8 cellular contexts compared by ENCODE assay signal in the genomic region with DNA sequence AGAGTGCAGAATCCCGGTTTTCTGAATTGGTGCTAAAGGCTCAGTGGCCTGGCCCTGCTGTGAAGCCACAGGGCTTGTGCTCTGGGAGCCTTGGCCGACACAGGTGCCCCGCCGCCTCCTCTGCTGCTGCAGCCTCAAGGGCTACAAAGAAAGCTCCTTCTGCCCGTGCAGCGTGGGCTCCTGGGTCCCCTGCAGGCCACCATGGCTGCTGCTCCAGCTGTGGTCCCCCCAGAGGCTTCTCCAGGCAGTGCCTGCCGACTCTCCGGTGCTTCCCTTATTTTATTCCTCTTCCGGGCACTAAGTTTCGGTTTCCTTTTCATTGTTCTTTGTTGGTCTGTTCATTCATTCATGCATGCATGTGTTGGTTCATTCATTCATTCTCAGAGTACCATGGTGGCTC. TPM values are rescaled to one million over a fixed set of nuclear protein-coding genes. Genes with fewer than 3 reads are reported as not detected.
A peak's percentile ranks its signal among the peaks of the same experiment; 100 is the strongest.
DNase-seq lines count a peak whose midpoint lies in the region; ATAC-seq and TF ChIP-seq lines count a peak whose summit lies in the region.

No MANE protein-coding gene starts in this region.

- H3K4me1 ChIP-seq in heart left ventricle (peaks cover 3 to 94% (median 41%) of the 10 kb centered on the region in 12 donors), right atrium auricular region (peaks cover 0 to 60% of the 10 kb centered on the region in 2 donors), upper lobe of right lung (peaks cover 59% of the 10 kb centered on the region)

- H3K27ac ChIP-seq in heart left ventricle: peak overlapping the region in 4 of 12 donors; percentile 5 to 56 (median 44)
- H3K27ac ChIP-seq in right atrium auricular region: no peak overlapping the region
- H3K27ac ChIP-seq in upper lobe of right lung: peak overlapping the region; percentile 11

- H3K36me3 ChIP-seq in heart left ventricle (no peaks in the 10 kb centered on the region), right atrium auricular region (no peaks in the 10 kb centered on the region), upper lobe of right lung (no peaks in the 10 kb centered on the region)

- DNase-seq in heart left ventricle (peak in 1 of 5 donors; percentile 13), right atrium auricular region (ENCODE audit: low spot score) (no peak), Kasumi-1 (lab: John Stamatoyannopoulos, UW) (peak; percentile 82 to 91), erythroblast (lab: John Stamatoyannopoulos, UW) (peak; percentile 39 to 51), upper lobe of right lung (no peak), hippocampal formation (lab: John Stamatoyannopoulos, UW) (no peak)

- H3K9me3 ChIP-seq in heart left ventricle: no peaks in the 10 kb centered on the region
- H3K9me3 ChIP-seq in right atrium auricular region: no peaks in the 10 kb centered on the region
- no peaks in the 10 kb centered on the region for H3K9me3 ChIP-seq in upper lobe of right lung

- no peaks in the 10 kb centered on the region for H3K27me3 ChIP-seq in heart left ventricle
- no peaks in the 10 kb centered on the region for H3K27me3 ChIP-seq in right atrium auricular region
- no peaks in the 10 kb centered on the region for H3K27me3 ChIP-seq in upper lobe of right lung

- intact Hi-C loops in heart left ventricle (cut with DNase I) (loop anchor here in 1 of 10 donors (10.0 kb wide), 2 partner anchors 117 to 217 kb away; no protein-coding TSS in a partner anchor), upper lobe of right lung (cut with DNase I) (no loop called here)

- ATAC-seq in heart left ventricle: peak in 1 of 4 donors; percentile 12
- ATAC-seq in upper lobe of right lung: peak; percentile 64
- no peak for ATAC-seq in GM21367 (IDR thresholded peaks at IDR 0.05; ENCODE audit: unreplicated experiment)
- no peak for ATAC-seq in HG03521 (IDR thresholded peaks at IDR 0.05; ENCODE audit: unreplicated experiment)

- TF ChIP-seq POLR2A in heart left ventricle (IDR thresholded peaks at IDR 0.05) (no peak), erythroblast (IDR thresholded peaks at IDR 0.05; ENCODE audit: low read length) (no peak)

- 53 to 73% (median 66%) methylated on average over 7 to 10 of the region's 10 CpGs for WGBS in heart left ventricle, 4 donors

- H3K4me3 ChIP-seq in heart left ventricle: no peak overlapping the region
- no peak overlapping the region for H3K4me3 ChIP-seq in right atrium auricular region
- no peak overlapping the region for H3K4me3 ChIP-seq in upper lobe of right lung

- peak in 8 of 12 donors; percentile 10 to 34 (median 24) for TF ChIP-seq CTCF in heart left ventricle (IDR thresholded peaks at IDR 0.05)
- peak in 1 of 2 donors; percentile 33 for TF ChIP-seq CTCF in right atrium auricular region (IDR thresholded peaks at IDR 0.05)
- TF ChIP-seq CTCF in upper lobe of right lung (IDR thresholded peaks at IDR 0.05): peak; percentile 50

RNA-seq across cellular contexts. Expression of a gene that starts 53.1 kb away (rescaled TPM):
- total RNA-seq in heart left ventricle (10 to 100 TPM in 6 of 9 donors, 1 to 10 TPM in 3; 7.6 to 48.8 (median 16.3) TPM), right atrium auricular region (10 to 100 TPM in 1 of 2 donors, 1 to 10 TPM in 1; 7.7 to 19.2 TPM), upper lobe of right lung (73.8 TPM)
- 1 to 10 TPM; 4.1 to 9.2 TPM for polyA plus RNA-seq in heart left ventricle

Comparison
In these comparisons a context has a peak if more than half of its experiments do, and no peak if none do; other contexts are left out.
1. DNase-seq: peak in Kasumi-1 (2 of 2) and erythroblast (2 of 2); none in right atrium auricular region (single experiment), upper lobe of right lung (single experiment) and hippocampal formation (0 of 2).